Comparison of ENCODE assay signal across 15 cellular contexts in genomic region chr2:108917526-108917925, GRCh38.
"Had no signal": no experiment of that assay in that cellular context is flagged by ENCODE, and none has a peak within 500 bp of the region (broad histone marks: within the 10 kb centered on the region; RNA-seq: fewer than 3 reads in every experiment).

No MANE protein-coding gene starts in this region.

- H3K4me3 Mint-ChIP-seq: activated naive CD4-positive, alpha-beta T cell treated with anti-CD3 and anti-CD28 coated beads for 36 hours; activated T-helper 17 cell treated with anti-CD3 and anti-CD28 coated beads, Interleukin-2, amount 50 U/mL, for 72 hours; mesothelial cell of epicardium; nephron had no signal

- H3K4me1 Mint-ChIP-seq: activated T-helper 17 cell treated with anti-CD3 and anti-CD28 coated beads, Interleukin-2, amount 50 U/mL, for 72 hours had no signal

- H3K36me3 ChIP-seq: lower lobe of right lung, suprapubic skin, transverse colon had no signal

- ATAC-seq: activated T-helper 17 cell treated with anti-CD3 and anti-CD28 coated beads, Interleukin-2, amount 50 U/mL, for 72 hours; foreskin keratinocyte; lower lobe of right lung; stimulated activated naive CD8-positive, alpha-beta T cell treated with anti-CD3 and anti-CD28 coated beads, Interleukin-15, Interleukin-2, amounts not matched to agents 100 U/mL and 50 U/mL, for 24 hours had no signal

- H3K9me3 ChIP-seq: lower lobe of right lung, suprapubic skin, transverse colon had no signal

- H3K27me3 Mint-ChIP-seq: activated T-helper 17 cell treated with anti-CD3 and anti-CD28 coated beads, Interleukin-2, amount 50 U/mL, for 72 hours had no signal

- H3K9me3 Mint-ChIP-seq: activated naive CD4-positive, alpha-beta T cell treated with anti-CD3 and anti-CD28 coated beads for 36 hours; activated T-helper 17 cell treated with anti-CD3 and anti-CD28 coated beads, Interleukin-2, amount 50 U/mL, for 72 hours; brain; mesothelial cell of epicardium; nephron had no signal

- DNase-seq: activated CD4-positive, alpha-beta T cell treated with anti-CD3 and anti-CD28 coated beads for 1 hour; activated CD4-positive, alpha-beta T cell treated with anti-CD3 and anti-CD28 coated beads, Interleukin-2, amount 50 U/mL, for 48 hours; activated naive CD4-positive, alpha-beta T cell treated with anti-CD3 and anti-CD28 coated beads for 36 hours; foreskin keratinocyte; glutamatergic neuron; lower lobe of right lung; stimulated activated naive CD8-positive, alpha-beta T cell treated with anti-CD3 and anti-CD28 coated beads, Interleukin-15, Interleukin-2, amounts not matched to agents 100 U/mL and 50 U/mL, for 24 hours; T1000 had no signal

- H3K4me1 ChIP-seq: lower lobe of right lung had no signal

- H3K36me3 Mint-ChIP-seq: brain, mesothelial cell of epicardium had no signal

- H3K27me3 ChIP-seq: dorsolateral prefrontal cortex, suprapubic skin, transverse colon had no signal

- H3K4me3 ChIP-seq: lower lobe of right lung, suprapubic skin, transverse colon had no signal

- H3K27ac ChIP-seq: foreskin keratinocyte, lower lobe of right lung, suprapubic skin had no signal
